In the genomic region with DNA sequence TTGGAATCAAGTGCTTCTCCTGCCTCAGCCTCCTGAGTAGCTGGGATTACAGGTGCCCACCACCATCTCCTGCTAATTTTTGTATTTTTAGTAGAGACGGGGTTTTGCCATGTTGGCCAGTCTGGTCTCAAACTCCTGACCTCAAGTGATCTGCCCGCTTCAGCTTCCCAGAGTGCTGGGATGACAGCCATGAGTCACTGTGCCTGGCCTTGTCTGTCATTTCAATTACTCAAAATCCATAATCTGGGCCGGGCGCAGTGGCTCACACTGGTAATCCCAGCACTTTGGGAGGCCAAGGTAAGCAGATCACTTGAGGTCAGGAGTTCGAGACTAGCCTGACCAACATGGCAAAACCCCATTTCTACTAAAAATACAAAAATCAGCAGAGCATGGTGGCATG, we compare ENCODE assay signal across 12 cellular contexts. TPM values are rescaled to one million over a fixed set of nuclear protein-coding genes. Genes with fewer than 3 reads are reported as not detected.
DNase-seq lines count a peak whose midpoint lies in the region; ATAC-seq and TF ChIP-seq lines count a peak whose summit lies in the region.
"Not testable (repeated sequence)": the region's sequence is repeated elsewhere in the genome, so short reads cannot be mapped to it uniquely, and the experiment has no call there.
"Had no signal": no experiment of that assay in that cellular context is flagged by ENCODE, and none has a peak within 500 bp of the region (broad histone marks: within the 10 kb centered on the region; RNA-seq: fewer than 3 reads in every experiment).

No MANE protein-coding gene starts in this region.

- H3K4me3 Mint-ChIP-seq in GM23338; T-helper 17 cell; activated CD8-positive, alpha-beta T cell treated with anti-CD3 and anti-CD28 coated beads for 36 hours; activated naive CD8-positive, alpha-beta T cell treated with anti-CD3 and anti-CD28 coated beads for 36 hours: not testable (repeated sequence)
- H3K4me3 Mint-ChIP-seq in stimulated activated naive CD8-positive, alpha-beta T cell treated with anti-CD3 and anti-CD28 coated beads, Interleukin-15, amount 100 ng/mL, for 72 hours: peak overlapping the region; percentile 54 to 76

- H3K27ac ChIP-seq in GM23338 (ENCODE audit: low read depth) (peak overlapping the region; percentile 90), mucosa of rectum (ENCODE audit: low read depth in 2 of 2, low read length in 2 of 2) (peak overlapping the region; percentile 96 to 97)

- not testable (repeated sequence) for ATAC-seq in GM23338; T-helper 17 cell; activated CD8-positive, alpha-beta T cell treated with anti-CD3 and anti-CD28 coated beads for 36 hours; stimulated activated naive CD8-positive, alpha-beta T cell treated with anti-CD3 and anti-CD28 coated beads, Interleukin-15, amount 100 ng/mL, for 72 hours

- H3K36me3 ChIP-seq in GM23338 (ENCODE audit: insufficient read depth): not testable (repeated sequence)
- H3K36me3 ChIP-seq in mucosa of rectum (ENCODE audit: control insufficient read depth in 2 of 2, insufficient read depth in 2 of 2, low read length in 2 of 2): peaks cover 5 to 12% of the 10 kb centered on the region in 2 donors

- not testable (repeated sequence) for DNase-seq in GM23338 (ENCODE audit: low spot score); T-helper 17 cell; activated CD8-positive, alpha-beta T cell treated with anti-CD3 and anti-CD28 coated beads for 36 hours; activated naive CD8-positive, alpha-beta T cell treated with anti-CD3 and anti-CD28 coated beads for 36 hours; stimulated activated naive CD8-positive, alpha-beta T cell treated with anti-CD3 and anti-CD28 coated beads, Interleukin-15, amount 100 ng/mL, for 72 hours
- peak; percentile 38 for DNase-seq in cardiac septum (ENCODE audit: low spot score)

- not testable (repeated sequence) for H3K27ac Mint-ChIP-seq in GM23338
- H3K27ac Mint-ChIP-seq in T-helper 17 cell: peak overlapping the region; percentile 61
- H3K27ac Mint-ChIP-seq in activated CD8-positive, alpha-beta T cell treated with anti-CD3 and anti-CD28 coated beads for 36 hours: peak overlapping the region; percentile 69
- peak overlapping the region; percentile 40 for H3K27ac Mint-ChIP-seq in activated naive CD8-positive, alpha-beta T cell treated with anti-CD3 and anti-CD28 coated beads for 36 hours
- peak overlapping the region in 1 of 2 donors; percentile 83 for H3K27ac Mint-ChIP-seq in stimulated activated naive CD8-positive, alpha-beta T cell treated with anti-CD3 and anti-CD28 coated beads, Interleukin-15, amount 100 ng/mL, for 72 hours

- peaks cover 40% of the 10 kb centered on the region for H3K4me1 ChIP-seq in GM23338 (ENCODE audit: insufficient read depth)
- peaks cover 43 to 66% of the 10 kb centered on the region in 2 donors for H3K4me1 ChIP-seq in mucosa of rectum (ENCODE audit: control insufficient read depth in 2 of 2, insufficient read depth in 2 of 2, low read length in 2 of 2)

- not testable (repeated sequence) for TF ChIP-seq CTCF in GM23338 (conservative IDR thresholded peaks at IDR 0.05; ENCODE audit: low read depth in 2 of 2); activated CD8-positive, alpha-beta T cell treated with anti-CD3 and anti-CD28 coated beads for 36 hours (IDR thresholded peaks at IDR 0.05)

- intact Hi-C loops in activated CD8-positive, alpha-beta T cell treated with anti-CD3 and anti-CD28 coated beads for 36 hours (cut with micrococcal nuclease); cardiac septum (cut with DNase I): not testable (repeated sequence)

- H3K9me2 ChIP-seq in GM23338 (ENCODE audit: insufficient read depth): not testable (repeated sequence)

- H3F3A ChIP-seq in GM23338 (replicated peaks; ENCODE audit: low read depth): not testable (repeated sequence)

- H3K27me3 Mint-ChIP-seq in GM23338 (ENCODE audit: insufficient read depth, low read depth, poor library complexity): peaks cover 24% of the 10 kb centered on the region
- peaks cover 12% of the 10 kb centered on the region for H3K27me3 Mint-ChIP-seq in T-helper 17 cell
- H3K27me3 Mint-ChIP-seq in activated CD8-positive, alpha-beta T cell treated with anti-CD3 and anti-CD28 coated beads for 36 hours: peaks cover 27% of the 10 kb centered on the region
- peaks cover 50% of the 10 kb centered on the region for H3K27me3 Mint-ChIP-seq in activated naive CD8-positive, alpha-beta T cell treated with anti-CD3 and anti-CD28 coated beads for 36 hours
- H3K27me3 Mint-ChIP-seq in stimulated activated naive CD8-positive, alpha-beta T cell treated with anti-CD3 and anti-CD28 coated beads, Interleukin-15, amount 100 ng/mL, for 72 hours: peaks cover 43% of the 10 kb centered on the region

- H3K4me3 ChIP-seq in GM23338: not testable (repeated sequence)
- H3K4me3 ChIP-seq in mucosa of rectum (ENCODE audit: low read length in 2 of 2): peak overlapping the region in 1 of 2 donors; percentile 10

- H3K27me3 ChIP-seq in GM23338 (ENCODE audit: insufficient read depth); mucosa of rectum (ENCODE audit: control insufficient read depth in 2 of 2, insufficient read depth in 2 of 2, low read length in 2 of 2): not testable (repeated sequence)

- H3K79me2 ChIP-seq in GM23338 (replicated peaks; ENCODE audit: insufficient read depth): not testable (repeated sequence)

- POLR2A ChIA-PET in activated CD8-positive, alpha-beta T cell treated with anti-CD3 and anti-CD28 coated beads for 36 hours (lab: Charles Lee): interaction anchor here (1.1 to 1.5 kb wide), 2 partner anchors 9 to 28 kb away, joined by 3 to 4 read pairs; no protein-coding TSS in a partner anchor

- H3K9me3 Mint-ChIP-seq in GM23338; activated CD8-positive, alpha-beta T cell treated with anti-CD3 and anti-CD28 coated beads for 36 hours; activated naive CD8-positive, alpha-beta T cell treated with anti-CD3 and anti-CD28 coated beads for 36 hours; stimulated activated naive CD8-positive, alpha-beta T cell treated with anti-CD3 and anti-CD28 coated beads, Interleukin-15, amount 100 ng/mL, for 72 hours: not testable (repeated sequence)

- H4K20me1 ChIP-seq in GM23338 (replicated peaks; ENCODE audit: insufficient read depth): not testable (repeated sequence)

- CTCF ChIA-PET in activated CD8-positive, alpha-beta T cell treated with anti-CD3 and anti-CD28 coated beads for 36 hours (lab: Charles Lee): interaction anchor here (2.6 kb wide), 1 partner anchor 44 kb away, joined by 9 read pairs; no protein-coding TSS in a partner anchor

- 0 out of 2 replicates have a peak overlapping the region, but pooled peaks have one; percentile 48 for H3K4me2 ChIP-seq in GM23338

- not testable (repeated sequence) for H2AFZ ChIP-seq in GM23338

- H3K4me1 Mint-ChIP-seq in GM23338: peaks cover 64% of the 10 kb centered on the region
- H3K4me1 Mint-ChIP-seq in T-helper 17 cell: peaks cover 44% of the 10 kb centered on the region
- H3K4me1 Mint-ChIP-seq in activated CD8-positive, alpha-beta T cell treated with anti-CD3 and anti-CD28 coated beads for 36 hours (ENCODE audit: low read depth): peaks cover 47% of the 10 kb centered on the region
- H3K4me1 Mint-ChIP-seq in activated naive CD8-positive, alpha-beta T cell treated with anti-CD3 and anti-CD28 coated beads for 36 hours: peaks cover 36% of the 10 kb centered on the region
- peaks cover 57% of the 10 kb centered on the region for H3K4me1 Mint-ChIP-seq in stimulated activated naive CD8-positive, alpha-beta T cell treated with anti-CD3 and anti-CD28 coated beads, Interleukin-15, amount 100 ng/mL, for 72 hours

- H3K9ac ChIP-seq in mucosa of rectum (ENCODE audit: low read depth in 1 of 2, low read length in 2 of 2): peak overlapping the region in 1 of 2 donors; percentile 84

- H3K36me3 Mint-ChIP-seq in GM23338 (ENCODE audit: low read depth); T-helper 17 cell (ENCODE audit: low read depth); activated CD8-positive, alpha-beta T cell treated with anti-CD3 and anti-CD28 coated beads for 36 hours (ENCODE audit: low read depth); activated naive CD8-positive, alpha-beta T cell treated with anti-CD3 and anti-CD28 coated beads for 36 hours: not testable (repeated sequence)

- not testable (repeated sequence) for H3K9me3 ChIP-seq in T-helper 17 cell (ENCODE audit: control insufficient read depth, low read length, poor library complexity, severe bottlenecking); mucosa of rectum (ENCODE audit: control insufficient read depth in 2 of 2, low read length in 2 of 2)

RNA-seq across cellular contexts. Expression of gene MUC4, which starts 6.1 kb away (rescaled TPM):
- 1.3 and 1.6 TPM in 2 replicates for total RNA-seq in GM23338 (2014; rRNA removed; shearing (Covaris generic))
- 0.80 and 1.3 TPM in 2 replicates for polyA plus RNA-seq in GM23338 (2016; fragmentation: Nextera tagmentation; extraction: Ambion mirVana)
- not detected for total RNA-seq in T-helper 17 cell
- total RNA-seq in activated CD8-positive, alpha-beta T cell treated with anti-CD3 and anti-CD28 coated beads for 36 hours: under 1 TPM; 0.20 to 0.31 TPM
- under 1 TPM; 0.08 to 0.14 TPM for total RNA-seq in activated naive CD8-positive, alpha-beta T cell treated with anti-CD3 and anti-CD28 coated beads for 36 hours
- total RNA-seq in cardiac septum: 0.03 TPM
- total RNA-seq: CD4-positive, alpha-beta memory T cell; HFFc6; IMR-90; PC-3 had no signal
- polyA plus RNA-seq: AG04450; CD4-positive, alpha-beta memory T cell; IMR-90 had no signal
